14 cellular contexts compared by ENCODE assay signal in genomic region chr6:43831211-43831610, GRCh38.
"Had no signal": no experiment of that assay in that cellular context is flagged by ENCODE, and none has a peak within 500 bp of the region (broad histone marks: within the 10 kb centered on the region; RNA-seq: fewer than 3 reads in every experiment).

No MANE protein-coding gene starts in this region.

- H3K36me3 ChIP-seq: prostate gland, stomach, thoracic aorta had no signal

- H3K4me1 Mint-ChIP-seq: activated CD4-positive, alpha-beta T cell treated with anti-CD3 and anti-CD28 coated beads, Interleukin-2, amount 10 ng/mL, durations not matched to agents 24 days and 14 days; activated naive CD4-positive, alpha-beta T cell treated with anti-CD3 and anti-CD28 coated beads, Interleukin-2, amount 10 ng/mL, durations not matched to agents 7 days and 5 days had no signal

- H3K9me3 ChIP-seq: prostate gland, stomach, thoracic aorta had no signal

- ATAC-seq: sciatic nerve had no signal

- H3K27me3 ChIP-seq: stomach had no signal

- H3K4me1 ChIP-seq: prostate gland had no signal

- FAIRE-seq: astrocyte had no signal

- H3K9me3 Mint-ChIP-seq: activated CD4-positive, alpha-beta T cell treated with anti-CD3 and anti-CD28 coated beads, Interleukin-2, amount 10 ng/mL, durations not matched to agents 24 days and 14 days; activated naive CD4-positive, alpha-beta T cell treated with anti-CD3 and anti-CD28 coated beads, Interleukin-2, amount 10 ng/mL, durations not matched to agents 7 days and 5 days; endodermal cell; nephron progenitor cell had no signal

- H3K27ac ChIP-seq: dorsolateral prefrontal cortex, prostate gland, thoracic aorta had no signal

- H3K27ac Mint-ChIP-seq: activated CD4-positive, alpha-beta T cell treated with anti-CD3 and anti-CD28 coated beads, Interleukin-2, amount 10 ng/mL, durations not matched to agents 24 days and 14 days; activated naive CD4-positive, alpha-beta T cell treated with anti-CD3 and anti-CD28 coated beads, Interleukin-2, amount 10 ng/mL, durations not matched to agents 7 days and 5 days; endodermal cell; nephron progenitor cell had no signal

- DNase-seq: activated CD4-positive, alpha-beta T cell treated with anti-CD3 and anti-CD28 coated beads, Interleukin-2, amount 10 ng/mL, durations not matched to agents 24 days and 14 days; activated CD4-positive, CD25-positive, alpha-beta regulatory T cell; activated naive CD4-positive, alpha-beta T cell treated with anti-CD3 and anti-CD28 coated beads, Interleukin-2, amount 10 ng/mL, durations not matched to agents 7 days and 5 days; dorsolateral prefrontal cortex; endodermal cell; mesenchymal stem cell; nephron progenitor cell; stimulated activated CD4-positive, alpha-beta T cell treated with anti-CD3 and anti-CD28 coated beads, Interleukin-1b, Interleukin-23, amount 100 ng/mL, for 48 hours; stomach; T-helper 2 cell had no signal

- H3K36me3 Mint-ChIP-seq: activated naive CD4-positive, alpha-beta T cell treated with anti-CD3 and anti-CD28 coated beads, Interleukin-2, amount 10 ng/mL, durations not matched to agents 7 days and 5 days had no signal

- H3K4me3 ChIP-seq: dorsolateral prefrontal cortex, prostate gland, stomach, thoracic aorta had no signal

- H3K4me3 Mint-ChIP-seq: activated CD4-positive, alpha-beta T cell treated with anti-CD3 and anti-CD28 coated beads, Interleukin-2, amount 10 ng/mL, durations not matched to agents 24 days and 14 days; activated naive CD4-positive, alpha-beta T cell treated with anti-CD3 and anti-CD28 coated beads, Interleukin-2, amount 10 ng/mL, durations not matched to agents 7 days and 5 days; endodermal cell; nephron progenitor cell had no signal
